ENCODE assay signal across 8 cellular contexts in genomic region chr6:42166444-42167141, GRCh38. TPM values are rescaled to one million over a fixed set of nuclear protein-coding genes. Genes with fewer than 3 reads are reported as not detected.
A peak's percentile ranks its signal among the peaks of the same experiment; 100 is the strongest.
DNase-seq lines count a peak whose midpoint lies in the region; ATAC-seq and TF ChIP-seq lines count a peak whose summit lies in the region.

No MANE protein-coding gene starts in this region.

- peak; percentile 79 for ATAC-seq in foreskin keratinocyte
- no peak for ATAC-seq in HG03280 (IDR thresholded peaks at IDR 0.05; ENCODE audit: unreplicated experiment)

- H3K27ac ChIP-seq in DOHH2 (ENCODE audit: low read depth, low read length) (no peak overlapping the region), foreskin keratinocyte (no peak overlapping the region), thyroid gland (peak overlapping the region; percentile 63 to 70 (median 68))

- no peaks in the 10 kb centered on the region for H3F3A ChIP-seq in DOHH2 (ENCODE audit: control insufficient read depth, insufficient read depth)

- TF ChIP-seq CTCF in DOHH2 (IDR thresholded peaks at IDR 0.05; ENCODE audit: low read depth, low read length, poor library complexity, severe bottlenecking) (peak; percentile 91), foreskin keratinocyte (conservative IDR thresholded peaks at IDR 0.05) (peak; percentile 95), thyroid gland (IDR thresholded peaks at IDR 0.05) (peak; percentile 91 to 98 (median 94))

- H4K20me1 ChIP-seq in DOHH2 (ENCODE audit: control insufficient read depth, insufficient read depth, low read depth, low read length), result no peaks in the 10 kb centered on the region

- H3K9me3 ChIP-seq in DOHH2 (ENCODE audit: control insufficient read depth, insufficient read depth, low read length) (no peaks in the 10 kb centered on the region), thyroid gland (no peaks in the 10 kb centered on the region)

- no peaks in the 10 kb centered on the region for H3K36me3 ChIP-seq in DOHH2 (ENCODE audit: control insufficient read depth, low read length)
- no peaks in the 10 kb centered on the region for H3K36me3 ChIP-seq in thyroid gland

- H3K79me2 ChIP-seq in DOHH2 (ENCODE audit: control insufficient read depth, low read length), result no peaks in the 10 kb centered on the region

- H3K9me2 ChIP-seq in DOHH2 (replicated peaks; ENCODE audit: control insufficient read depth, low read length), result no peaks in the 10 kb centered on the region

- 0 out of 2 replicates have a peak overlapping the region, but pooled peaks have one; percentile 22 for H3K4me2 ChIP-seq in DOHH2 (ENCODE audit: low read length)

- intact Hi-C loops in thyroid gland (cut with DNase I), result loop anchor here (5.0 to 10.0 kb wide), 2 partner anchors 46 to 62 kb away; no protein-coding TSS in a partner anchor

- DNase-seq in LHCN-M2 (ENCODE audit: low read depth) (peak; percentile 60), RPMI7951 (ENCODE audit: low read depth) (peak; percentile 71), foreskin keratinocyte (peak; percentile 64 to 77), nucleus accumbens (lab: John Stamatoyannopoulos, UW) (peak in 37 of 56 donors; percentile 1 to 71 (median 20)), thyroid gland (peak; percentile 76 to 78)
- DNase-seq in activated T-helper 1 cell treated with anti-CD3 and anti-CD28 coated beads, Interleukin-2, amount 50 U/mL, for 16 hours (ENCODE audit: low read depth in 1 of 2, low spot score in 1 of 2), result peak; percentile 52 to 67

- no peak for TF ChIP-seq POLR2A in thyroid gland (IDR thresholded peaks at IDR 0.05)

- H3K27me3 ChIP-seq in DOHH2 (ENCODE audit: control insufficient read depth, low read length), result peaks cover 9% of the 10 kb centered on the region
- no peaks in the 10 kb centered on the region for H3K27me3 ChIP-seq in foreskin keratinocyte
- H3K27me3 ChIP-seq in thyroid gland, result no peaks in the 10 kb centered on the region

- H3K4me3 ChIP-seq in DOHH2 (ENCODE audit: low read length) (no peak overlapping the region), thyroid gland (replicated peaks in 1 of 3) (no peak overlapping the region)

- 0 to 9% methylated on average over 5 to 8 of the region's 8 CpGs for WGBS in thyroid gland, 2 donors

- H3K4me1 ChIP-seq in DOHH2 (ENCODE audit: control insufficient read depth, low read length) (peaks cover 18% of the 10 kb centered on the region), foreskin keratinocyte (no peaks in the 10 kb centered on the region), thyroid gland (peaks cover 10 to 36% of the 10 kb centered on the region in 2 donors)

RNA-seq across cellular contexts. Expression of gene GUCA1A, which starts 6.6 kb away (rescaled TPM):
- not detected in 2 replicates for total RNA-seq in LHCN-M2 (2014; rRNA removed)
- not detected for polyA plus RNA-seq in LHCN-M2 (2012)
- not detected in 2 replicates for total RNA-seq in RPMI7951 (2014; rRNA removed; shearing (Covaris generic))
- total RNA-seq in foreskin keratinocyte, result 0.10 TPM in 1 of 2 replicates, not detected in the other
- polyA plus RNA-seq in foreskin keratinocyte, result 0.04 and 0.16 TPM in 2 replicates
- total RNA-seq in thyroid gland, result not detected

RNA-seq across cellular contexts. Expression of gene C6orf132, which starts 24.2 kb away (rescaled TPM):
- total RNA-seq in LHCN-M2 (2014; rRNA removed) (0.45 and 0.75 TPM in 2 replicates), foreskin keratinocyte (21.3 and 22.1 TPM in 2 replicates), thyroid gland (10 to 100 TPM; 14.8 to 34.3 (median 30.6) TPM)
- 4.6 TPM for polyA plus RNA-seq in LHCN-M2 (2012)
- not detected in 2 replicates for total RNA-seq in RPMI7951 (2014; rRNA removed; shearing (Covaris generic))
- polyA plus RNA-seq in foreskin keratinocyte, result 20.2 and 28.7 TPM in 2 replicates

RNA-seq across cellular contexts. Expression of gene GUCA1B, which starts 28.2 kb away (rescaled TPM):
- total RNA-seq in LHCN-M2 (2014; rRNA removed) (0.17 TPM in 1 of 2 replicates, not detected in the other), foreskin keratinocyte (0.35 and 0.44 TPM in 2 replicates), thyroid gland (1 to 10 TPM in 1 of 4 donors, under 1 TPM in 2, not detected in 1; 0.56 to 1.6 (median 0.73) TPM)
- polyA plus RNA-seq in LHCN-M2 (2012), result 0.13 TPM
- 0.39 TPM in 1 of 2 replicates, not detected in the other for total RNA-seq in RPMI7951 (2014; rRNA removed; shearing (Covaris generic))
- 0.12 and 0.33 TPM in 2 replicates for polyA plus RNA-seq in foreskin keratinocyte

RNA-seq across cellular contexts. Expression of gene MRPS10, which starts 51.1 kb away (rescaled TPM):
- total RNA-seq in LHCN-M2 (2014; rRNA removed) (53.0 and 58.1 TPM in 2 replicates), foreskin keratinocyte (64.2 and 65.2 TPM in 2 replicates), thyroid gland (10 to 100 TPM; 35.2 to 42.5 (median 36.9) TPM)
- polyA plus RNA-seq in LHCN-M2 (2012), result 28.9 TPM
- 65.0 and 72.9 TPM in 2 replicates for total RNA-seq in RPMI7951 (2014; rRNA removed; shearing (Covaris generic))
- polyA plus RNA-seq in foreskin keratinocyte, result 46.2 and 52.4 TPM in 2 replicates

Comparison
In these comparisons a context has a peak if more than half of its experiments do, and no peak if none do; other contexts are left out.
1. H3K27ac ChIP-seq: peak in thyroid gland (3 of 3); none in DOHH2 (single experiment) and foreskin keratinocyte (single experiment).
2. DNase-seq: peak in every context shown above with its lines; median percentile 77 in thyroid gland; 71 in RPMI7951; 70 in foreskin keratinocyte; 60 in LHCN-M2; 60 in activated T-helper 1 cell treated with anti-CD3 and anti-CD28 coated beads, Interleukin-2, amount 50 U/mL, for 16 hours; 20 in nucleus accumbens.
3. Peak in every context shown above with its lines, with median percentiles within 50 percentile points of each other: CTCF ChIP-seq.